ENCODE assay signal across 28 cellular contexts in the genomic region with DNA sequence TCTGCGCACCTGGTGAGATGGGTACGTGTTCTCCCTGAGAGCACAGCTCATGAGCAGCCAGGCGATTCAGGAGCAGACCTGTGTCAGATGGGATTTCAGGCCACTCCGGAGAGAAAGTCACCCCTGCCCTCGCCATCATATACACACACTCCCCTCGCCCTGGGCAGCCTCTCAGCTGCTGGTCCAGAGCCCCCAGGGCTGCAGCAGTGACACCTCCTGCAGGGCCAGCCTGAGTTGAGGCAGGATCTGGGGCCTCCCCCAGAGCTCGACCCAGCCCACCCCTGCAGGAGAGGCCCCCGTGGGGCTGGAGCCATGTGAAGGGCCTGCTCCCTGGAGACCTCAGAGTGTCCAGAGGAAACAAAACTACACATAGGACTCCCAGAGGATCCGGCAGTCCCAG.
"Had no signal": no experiment of that assay in that cellular context is flagged by ENCODE, and none has a peak within 500 bp of the region (broad histone marks: within the 10 kb centered on the region; RNA-seq: fewer than 3 reads in every experiment).

No MANE protein-coding gene starts in this region.

- H3K27ac ChIP-seq: left lung, lower lobe of right lung, neutrophil, ovary, right atrium auricular region, right lobe of liver, tibial nerve, vagina had no signal

- H3K36me3 ChIP-seq: left lung, lower lobe of right lung, neutrophil, ovary, right atrium auricular region, right lobe of liver, tibial nerve, vagina had no signal

- H3K9me3 Mint-ChIP-seq: naive thymus-derived CD8-positive, alpha-beta T cell; nephron; neural crest cell; stimulated activated memory B cell treated with anti-CD40 and anti-IgM and Interleukin-4, amounts not matched to agents 10 μg/mL and 1 μg/mL and 100 μg/mL, for 72 hours; stimulated activated naive CD8-positive, alpha-beta T cell treated with anti-CD3 and anti-CD28 coated beads, Interleukin-15, amount 100 ng/mL, for 72 hours; type B pancreatic cell had no signal

- H3K4me3 ChIP-seq: left lung, lower lobe of right lung, ovary, right atrium auricular region, right lobe of liver, smooth muscle cell, tibial nerve, vagina had no signal

- DNase-seq: hippocampal formation; kidney glomerular epithelial cell; left cardiac atrium; left lung; lower lobe of right lung; mammary epithelial cell; mesenchymal stem cell; naive thymus-derived CD8-positive, alpha-beta T cell; occipital lobe; right lobe of liver; stimulated activated CD4-positive, alpha-beta T cell treated with anti-CD3 and anti-CD28 coated beads, Interleukin-1b, Interleukin-23, amount 100 ng/mL, for 48 hours; stimulated activated CD4-positive, alpha-beta T cell treated with anti-CD3 and anti-CD28 coated beads, Interleukin-2, amount 100 ng/mL, for 48 hours; stimulated activated CD4-positive, alpha-beta T cell treated with anti-CD3 and anti-CD28 coated beads, Interleukin-4, amount 100 ng/mL, for 4 hours; stimulated activated CD8-positive, alpha-beta memory T cell treated with anti-CD3 and anti-CD28 coated beads, Interleukin-4, amount 100 ng/mL, for 48 hours; stimulated activated naive CD4-positive, alpha-beta T cell treated with Interleukin-2 at 50 U/mL for 16 hours; stimulated activated naive CD8-positive, alpha-beta T cell treated with anti-CD3 and anti-CD28 coated beads, Interleukin-15, amount 100 ng/mL, for 72 hours; substantia nigra had no signal

- H3K27ac Mint-ChIP-seq: nephron; progenitor cell of endocrine pancreas; stimulated activated memory B cell treated with anti-CD40 and anti-IgM and Interleukin-4, amounts not matched to agents 10 μg/mL and 1 μg/mL and 100 μg/mL, for 72 hours; type B pancreatic cell had no signal

- H3K36me3 Mint-ChIP-seq: naive thymus-derived CD8-positive, alpha-beta T cell; stimulated activated memory B cell treated with anti-CD40 and anti-IgM and Interleukin-4, amounts not matched to agents 10 μg/mL and 1 μg/mL and 100 μg/mL, for 72 hours; type B pancreatic cell had no signal

- H3K4me3 Mint-ChIP-seq: nephron; neural crest cell; stimulated activated memory B cell treated with anti-CD40 and anti-IgM and Interleukin-4, amounts not matched to agents 10 μg/mL and 1 μg/mL and 100 μg/mL, for 72 hours; stimulated activated naive CD8-positive, alpha-beta T cell treated with anti-CD3 and anti-CD28 coated beads, Interleukin-15, amount 100 ng/mL, for 72 hours; type B pancreatic cell had no signal

- H3K4me2 ChIP-seq: smooth muscle cell had no signal

- H3K4me1 Mint-ChIP-seq: nephron; stimulated activated memory B cell treated with anti-CD40 and anti-IgM and Interleukin-4, amounts not matched to agents 10 μg/mL and 1 μg/mL and 100 μg/mL, for 72 hours; stimulated activated naive CD8-positive, alpha-beta T cell treated with anti-CD3 and anti-CD28 coated beads, Interleukin-15, amount 100 ng/mL, for 72 hours had no signal

- ATAC-seq: left cardiac atrium; left lung; lower lobe of right lung; naive thymus-derived CD8-positive, alpha-beta T cell; stimulated activated memory B cell treated with anti-CD40 and anti-IgM and Interleukin-4, amounts not matched to agents 10 μg/mL and 1 μg/mL and 100 μg/mL, for 72 hours; stimulated activated naive CD8-positive, alpha-beta T cell treated with anti-CD3 and anti-CD28 coated beads, Interleukin-15, amount 100 ng/mL, for 72 hours had no signal

- H3K4me1 ChIP-seq: left lung, lower lobe of right lung, right atrium auricular region, right lobe of liver, tibial nerve had no signal

- H3K9me3 ChIP-seq: left lung, lower lobe of right lung, neutrophil, ovary, right atrium auricular region, right lobe of liver, tibial nerve, vagina had no signal

- H3K27me3 ChIP-seq: ovary, right atrium auricular region, right lobe of liver, vagina had no signal
